Comparison of ENCODE assay signal across 8 cellular contexts in the genomic region with DNA sequence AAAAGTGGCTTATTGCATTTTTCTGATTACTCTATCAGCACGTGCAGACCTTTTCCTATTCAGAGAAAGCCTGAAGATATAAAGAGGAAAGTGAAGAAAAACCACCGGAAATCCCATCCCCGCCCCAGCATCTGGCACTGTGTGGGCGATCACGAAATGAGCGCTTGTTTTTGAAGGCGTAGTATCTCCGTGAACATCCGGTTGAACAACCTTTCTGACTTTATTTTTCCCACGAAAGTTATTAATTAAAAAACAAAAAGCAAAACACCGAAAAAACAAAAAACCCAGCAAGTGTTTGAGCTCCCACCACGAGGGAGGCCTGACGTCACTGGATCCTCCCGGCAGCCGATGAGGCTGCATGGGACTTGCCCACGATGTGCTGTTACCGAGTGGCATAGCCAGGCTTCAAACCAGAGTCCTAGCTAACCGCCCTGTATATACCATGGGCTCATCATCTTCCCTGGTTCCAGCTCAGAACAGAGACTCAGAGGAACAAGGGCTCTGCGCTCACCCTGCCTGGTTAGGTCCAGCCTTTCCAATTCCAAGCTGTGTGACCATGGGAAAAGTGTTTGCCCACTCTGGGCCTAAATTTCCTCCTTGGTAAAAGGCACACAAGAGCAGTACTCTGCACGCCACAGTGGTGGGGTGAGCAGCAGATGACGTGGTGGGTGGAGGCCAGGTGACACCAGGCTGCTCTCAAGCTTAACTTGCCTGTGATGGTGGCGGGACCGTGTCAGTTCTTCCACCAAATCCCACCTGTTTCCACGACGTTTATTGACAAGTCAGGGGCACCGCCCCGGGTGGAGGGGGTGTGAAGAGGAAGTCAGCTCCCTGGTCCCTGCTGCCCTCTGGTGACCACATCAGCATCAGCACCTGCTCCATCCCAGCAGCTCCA. TPM values are rescaled to one million over a fixed set of nuclear protein-coding genes. Genes with fewer than 3 reads are reported as not detected.
DNase-seq lines count a peak whose midpoint lies in the region; ATAC-seq lines count a peak whose summit lies in the region.

No MANE protein-coding gene starts in this region.

- ATAC-seq in HG02852 (IDR thresholded peaks at IDR 0.05; ENCODE audit: unreplicated experiment) = peak; percentile 59

- DNase-seq in NCI-H748 (lab: John Stamatoyannopoulos, UW; ENCODE audit: unreplicated experiment) (peak; percentile 62), NCI-H748 treated with DMSO at 0.1 percent for 48 hours (lab: John Stamatoyannopoulos, UW) (no peak), NCI-H2171 (lab: John Stamatoyannopoulos, UW) (peak; percentile 29), cerebellum (ENCODE audit: low spot score) (peak; percentile 73), left kidney (ENCODE audit: low read depth, low spot score) (peak; percentile 78)
- DNase-seq in activated CD4-positive, alpha-beta T cell treated with anti-CD3 and anti-CD28 coated beads for 1 hour = peak; percentile 86
- peak; percentile 94 for DNase-seq in stimulated activated CD4-positive, alpha-beta T cell treated with anti-CD3 and anti-CD28 coated beads, Interleukin-2, amount 100 ng/mL, for 4 hours (ENCODE audit: low read depth)

RNA-seq across cellular contexts. Expression of a gene that starts 34.3 kb away (rescaled TPM):
- total RNA-seq in cerebellum = 0.09 TPM

RNA-seq across cellular contexts. Expression of a gene that starts 53.9 kb away (rescaled TPM):
- total RNA-seq in cerebellum = 3.6 TPM
